ENCODE assay signal across 9 cellular contexts in genomic region chr1:116508090-116508983, GRCh38.
DNase-seq lines count a peak whose midpoint lies in the region; ATAC-seq and TF ChIP-seq lines count a peak whose summit lies in the region.
"Had no signal": no experiment of that assay in that cellular context is flagged by ENCODE, and none has a peak within 500 bp of the region (broad histone marks: within the 10 kb centered on the region; RNA-seq: fewer than 3 reads in every experiment).

No MANE protein-coding gene starts in this region.

- H3K4me1 ChIP-seq in esophagus (ENCODE audit: control insufficient read depth in 2 of 2, insufficient read depth in 2 of 2, low read length in 1 of 2) (peaks cover 0 to 17% of the 10 kb centered on the region in 2 donors), spleen (peaks cover 2 to 93% (median 45%) of the 10 kb centered on the region in 6 donors), upper lobe of right lung (peaks cover 21% of the 10 kb centered on the region)

- DNase-seq in HFFc6 (no peak), T-cell (no peak), spleen (no peak), NCI-H748 treated with DMSO at 0.1 percent for 48 hours (lab: John Stamatoyannopoulos, UW) (no peak), upper lobe of right lung (no peak)
- DNase-seq in activated CD8-positive, alpha-beta memory T cell treated with anti-CD3 and anti-CD28 coated beads for 24 hours: no peak
- DNase-seq: KG1, NCI-H446 treated with DMSO at 0.1 percent for 48 hours had no signal

- H3K27ac Mint-ChIP-seq in HFFc6 (peak overlapping the region; percentile 96), T-cell (peak overlapping the region; percentile 69 to 86)

- peaks cover 0 to 3% of the 10 kb centered on the region in 2 donors for H3K36me3 ChIP-seq in esophagus (ENCODE audit: control insufficient read depth in 2 of 2, insufficient read depth in 2 of 2, low read length in 1 of 2)
- peaks cover 0 to 2% (median 0%) of the 10 kb centered on the region in 6 donors for H3K36me3 ChIP-seq in spleen
- H3K36me3 ChIP-seq in upper lobe of right lung: no peaks in the 10 kb centered on the region

- CTCF ChIA-PET in T-cell (lab: Charles Lee): interaction anchor here (0.5 to 0.8 kb wide), 2 partner anchors 66 to 211 kb away, joined by 3 to 4 read pairs; no protein-coding TSS in a partner anchor

- H3K4me3 Mint-ChIP-seq in HFFc6: peak overlapping the region; percentile 66; the same call in 1 of the 2 replicates
- H3K4me3 Mint-ChIP-seq in T-cell: no peak overlapping the region

- peaks cover 5% of the 10 kb centered on the region; the same call in 1 of the 2 replicates for H3K27me3 Mint-ChIP-seq in HFFc6 (ENCODE audit: insufficient read depth)
- H3K27me3 Mint-ChIP-seq in T-cell: no peaks in the 10 kb centered on the region

- H3K27me3 ChIP-seq in esophagus (ENCODE audit: control insufficient read depth in 1 of 2, insufficient read depth in 2 of 2, low read length in 2 of 2) (no peaks in the 10 kb centered on the region), spleen (replicated peaks in 1 of 7) (no peaks in the 10 kb centered on the region), upper lobe of right lung (no peaks in the 10 kb centered on the region)

- H3K9me3 ChIP-seq in esophagus (ENCODE audit: control insufficient read depth in 2 of 2, insufficient read depth in 1 of 2, low read depth in 1 of 2, low read length in 1 of 2): no peaks in the 10 kb centered on the region
- H3K9me3 ChIP-seq in spleen: no peaks in the 10 kb centered on the region
- H3K9me3 ChIP-seq in upper lobe of right lung: no peaks in the 10 kb centered on the region

- H3K9me3 Mint-ChIP-seq in HFFc6 (no peaks in the 10 kb centered on the region), T-cell (peaks cover 0 to 5% (median 0%) of the 10 kb centered on the region in 3 donors)

- WGBS in esophagus, 2 donors: 71 to 73% methylated on average over 4 of the region's 4 CpGs
- WGBS in spleen, 5 donors: 67 to 75% (median 70%) methylated on average over 4 of the region's 4 CpGs

- H3K4me3 ChIP-seq in esophagus (ENCODE audit: low read depth in 1 of 2, low read length in 2 of 2): no peak overlapping the region
- H3K4me3 ChIP-seq in spleen: peak overlapping the region in 1 of 8 donors; percentile 3
- no peak overlapping the region for H3K4me3 ChIP-seq in upper lobe of right lung

- H3K4me1 Mint-ChIP-seq in HFFc6 (ENCODE audit: low read depth) (peaks cover 53% of the 10 kb centered on the region), T-cell (peaks cover 53 to 75% (median 70%) of the 10 kb centered on the region in 3 donors)

- TF ChIP-seq POLR2A in spleen (IDR thresholded peaks at IDR 0.05): no peak

- TF ChIP-seq CTCF in HFFc6 (IDR thresholded peaks at IDR 0.05) (no peak), spleen (IDR thresholded peaks at IDR 0.05 in 8 of 11, conservative IDR thresholded peaks at IDR 0.05 in 3 of 11) (no peak), upper lobe of right lung (IDR thresholded peaks at IDR 0.05) (no peak)

- peaks cover 10% of the 10 kb centered on the region for H3K36me3 Mint-ChIP-seq in HFFc6 (ENCODE audit: low read depth)
- peaks cover 9% of the 10 kb centered on the region for H3K36me3 Mint-ChIP-seq in T-cell

- intact Hi-C loops in spleen (cut with DNase I; ENCODE audit: low total_unique reads): no loop called here
- intact Hi-C loops in upper lobe of right lung (cut with DNase I): no loop called here

- ATAC-seq in T-cell (replicated peaks in 1 of 4) (no peak), upper lobe of right lung (no peak)

- H3K27ac ChIP-seq in esophagus (ENCODE audit: low read depth in 2 of 2, low read length in 1 of 2): peak overlapping the region; percentile 66 to 73
- peak overlapping the region in 7 of 8 donors; percentile 46 to 95 (median 77) for H3K27ac ChIP-seq in spleen
- no peak overlapping the region for H3K27ac ChIP-seq in upper lobe of right lung

- POLR2A ChIA-PET in T-cell (lab: Charles Lee): no interaction called here
